Comparison of ENCODE assay signal across 2 cellular contexts in the genomic region with DNA sequence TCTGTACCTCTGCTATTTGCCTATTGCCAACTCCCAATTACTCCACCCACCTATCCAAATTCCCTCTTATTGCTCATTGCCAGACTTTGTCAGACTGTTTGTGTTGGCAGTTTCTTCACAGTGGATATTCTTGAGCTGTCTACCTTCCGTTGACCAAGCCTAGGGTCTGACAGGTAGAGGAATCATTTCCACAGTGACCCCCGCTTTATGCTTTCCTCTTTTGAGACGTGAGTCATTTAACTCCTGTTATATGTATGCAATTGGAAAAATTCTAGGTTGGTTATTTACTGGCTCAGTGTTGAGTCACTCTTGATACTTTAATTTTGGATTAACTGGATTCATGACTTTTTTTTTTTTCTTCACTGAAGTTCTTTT.
A peak's percentile ranks its signal among the peaks of the same experiment; 100 is the strongest.
TF ChIP-seq lines count a peak whose summit lies in the region.

No MANE protein-coding gene starts in this region.

TF ChIP-seq in HCT116, 20 proteins besides CTCF, POLR2A, EP300 and RAD21 (continued from another document):
- TF ChIP-seq, protein P1, sequence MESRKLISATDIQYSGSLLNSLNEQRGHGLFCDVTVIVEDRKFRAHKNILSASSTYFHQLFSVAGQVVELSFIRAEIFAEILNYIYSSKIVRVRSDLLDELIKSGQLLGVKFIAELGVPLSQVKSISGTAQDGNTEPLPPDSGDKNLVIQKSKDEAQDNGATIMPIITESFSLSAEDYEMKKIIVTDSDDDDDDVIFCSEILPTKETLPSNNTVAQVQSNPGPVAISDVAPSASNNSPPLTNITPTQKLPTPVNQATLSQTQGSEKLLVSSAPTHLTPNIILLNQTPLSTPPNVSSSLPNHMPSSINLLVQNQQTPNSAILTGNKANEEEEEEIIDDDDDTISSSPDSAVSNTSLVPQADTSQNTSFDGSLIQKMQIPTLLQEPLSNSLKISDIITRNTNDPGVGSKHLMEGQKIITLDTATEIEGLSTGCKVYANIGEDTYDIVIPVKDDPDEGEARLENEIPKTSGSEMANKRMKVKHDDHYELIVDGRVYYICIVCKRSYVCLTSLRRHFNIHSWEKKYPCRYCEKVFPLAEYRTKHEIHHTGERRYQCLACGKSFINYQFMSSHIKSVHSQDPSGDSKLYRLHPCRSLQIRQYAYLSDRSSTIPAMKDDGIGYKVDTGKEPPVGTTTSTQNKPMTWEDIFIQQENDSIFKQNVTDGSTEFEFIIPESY (IDR thresholded peaks at IDR 0.05; ENCODE audit: extremely low read depth, insufficient replicate concordance, low read length) = peak; percentile 65
- TF ChIP-seq ELF1 (IDR thresholded peaks at IDR 0.05; ENCODE audit: borderline replicate concordance, low read depth) = no peak
- no peak for TF ChIP-seq ZFX (IDR thresholded peaks at IDR 0.05)
- peak; percentile 83 for TF ChIP-seq POLR2AphosphoS5 (IDR thresholded peaks at IDR 0.05; ENCODE audit: low read depth, low read length)
- peak; percentile 76 for TF ChIP-seq EGR1 (IDR thresholded peaks at IDR 0.05; ENCODE audit: low read depth)
- 0 out of 2 replicates have a peak, but pooled peaks have one; percentile 71 for TF ChIP-seq SRF (IDR thresholded peaks at IDR 0.05; ENCODE audit: low read depth)
- no peak for TF ChIP-seq ZNF274 (IDR thresholded peaks at IDR 0.05; ENCODE audit: low read depth, low read length)
- TF ChIP-seq JUND (IDR thresholded peaks at IDR 0.05) = peak; percentile 96
- TF ChIP-seq, protein P2, sequence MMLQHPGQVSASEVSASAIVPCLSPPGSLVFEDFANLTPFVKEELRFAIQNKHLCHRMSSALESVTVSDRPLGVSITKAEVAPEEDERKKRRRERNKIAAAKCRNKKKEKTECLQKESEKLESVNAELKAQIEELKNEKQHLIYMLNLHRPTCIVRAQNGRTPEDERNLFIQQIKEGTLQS (IDR thresholded peaks at IDR 0.05) = 0 out of 2 replicates have a peak, but pooled peaks have one; percentile 43
- peak; percentile 37; the same call in 1 of the 2 replicates for TF ChIP-seq SIN3A (IDR thresholded peaks at IDR 0.05; ENCODE audit: low read depth)
- TF ChIP-seq SP1 (IDR thresholded peaks at IDR 0.05; ENCODE audit: low read depth) = peak; percentile 98
- TF ChIP-seq FOSL1 (IDR thresholded peaks at IDR 0.05; ENCODE audit: low read depth) = peak; percentile 96
- peak; percentile 93 for TF ChIP-seq CEBPB (IDR thresholded peaks at IDR 0.05; ENCODE audit: low read depth)
- TF ChIP-seq TCF7L2 (IDR thresholded peaks at IDR 0.05; ENCODE audit: borderline replicate concordance, extremely low read depth, insufficient read depth, insufficient read length) = peak; percentile 63
- peak; percentile 9 for TF ChIP-seq YY1 (IDR thresholded peaks at IDR 0.05; ENCODE audit: extremely low read depth, insufficient replicate concordance, low read depth, low read length)
- TF ChIP-seq EZH2 (IDR thresholded peaks at IDR 0.05) = no peak
- TF ChIP-seq, protein P3, sequence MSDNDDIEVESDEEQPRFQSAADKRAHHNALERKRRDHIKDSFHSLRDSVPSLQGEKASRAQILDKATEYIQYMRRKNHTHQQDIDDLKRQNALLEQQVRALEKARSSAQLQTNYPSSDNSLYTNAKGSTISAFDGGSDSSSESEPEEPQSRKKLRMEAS (IDR thresholded peaks at IDR 0.05) = peak; percentile 67
- TF ChIP-seq, protein P4, sequence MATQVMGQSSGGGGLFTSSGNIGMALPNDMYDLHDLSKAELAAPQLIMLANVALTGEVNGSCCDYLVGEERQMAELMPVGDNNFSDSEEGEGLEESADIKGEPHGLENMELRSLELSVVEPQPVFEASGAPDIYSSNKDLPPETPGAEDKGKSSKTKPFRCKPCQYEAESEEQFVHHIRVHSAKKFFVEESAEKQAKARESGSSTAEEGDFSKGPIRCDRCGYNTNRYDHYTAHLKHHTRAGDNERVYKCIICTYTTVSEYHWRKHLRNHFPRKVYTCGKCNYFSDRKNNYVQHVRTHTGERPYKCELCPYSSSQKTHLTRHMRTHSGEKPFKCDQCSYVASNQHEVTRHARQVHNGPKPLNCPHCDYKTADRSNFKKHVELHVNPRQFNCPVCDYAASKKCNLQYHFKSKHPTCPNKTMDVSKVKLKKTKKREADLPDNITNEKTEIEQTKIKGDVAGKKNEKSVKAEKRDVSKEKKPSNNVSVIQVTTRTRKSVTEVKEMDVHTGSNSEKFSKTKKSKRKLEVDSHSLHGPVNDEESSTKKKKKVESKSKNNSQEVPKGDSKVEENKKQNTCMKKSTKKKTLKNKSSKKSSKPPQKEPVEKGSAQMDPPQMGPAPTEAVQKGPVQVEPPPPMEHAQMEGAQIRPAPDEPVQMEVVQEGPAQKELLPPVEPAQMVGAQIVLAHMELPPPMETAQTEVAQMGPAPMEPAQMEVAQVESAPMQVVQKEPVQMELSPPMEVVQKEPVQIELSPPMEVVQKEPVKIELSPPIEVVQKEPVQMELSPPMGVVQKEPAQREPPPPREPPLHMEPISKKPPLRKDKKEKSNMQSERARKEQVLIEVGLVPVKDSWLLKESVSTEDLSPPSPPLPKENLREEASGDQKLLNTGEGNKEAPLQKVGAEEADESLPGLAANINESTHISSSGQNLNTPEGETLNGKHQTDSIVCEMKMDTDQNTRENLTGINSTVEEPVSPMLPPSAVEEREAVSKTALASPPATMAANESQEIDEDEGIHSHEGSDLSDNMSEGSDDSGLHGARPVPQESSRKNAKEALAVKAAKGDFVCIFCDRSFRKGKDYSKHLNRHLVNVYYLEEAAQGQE (IDR thresholded peaks at IDR 0.05; ENCODE audit: low read depth) = no peak
- no peak for TF ChIP-seq EZH2phosphoT487 (IDR thresholded peaks at IDR 0.05; ENCODE audit: borderline replicate concordance)

TF ChIP-seq in SK-N-SH treated with all-trans-retinoic acid at 6 μM for 48 hours, 23 proteins besides CTCF, POLR2A, EP300 and RAD21 (continued from another document):
- TF ChIP-seq, protein P5, sequence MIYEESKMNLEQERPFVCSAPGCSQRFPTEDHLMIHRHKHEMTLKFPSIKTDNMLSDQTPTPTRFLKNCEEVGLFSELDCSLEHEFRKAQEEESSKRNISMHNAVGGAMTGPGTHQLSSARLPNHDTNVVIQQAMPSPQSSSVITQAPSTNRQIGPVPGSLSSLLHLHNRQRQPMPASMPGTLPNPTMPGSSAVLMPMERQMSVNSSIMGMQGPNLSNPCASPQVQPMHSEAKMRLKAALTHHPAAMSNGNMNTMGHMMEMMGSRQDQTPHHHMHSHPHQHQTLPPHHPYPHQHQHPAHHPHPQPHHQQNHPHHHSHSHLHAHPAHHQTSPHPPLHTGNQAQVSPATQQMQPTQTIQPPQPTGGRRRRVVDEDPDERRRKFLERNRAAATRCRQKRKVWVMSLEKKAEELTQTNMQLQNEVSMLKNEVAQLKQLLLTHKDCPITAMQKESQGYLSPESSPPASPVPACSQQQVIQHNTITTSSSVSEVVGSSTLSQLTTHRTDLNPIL (CRISPR knock-in tag; IDR thresholded peaks at IDR 0.05; ENCODE audit: low read depth) = no peak
- TF ChIP-seq ZNF70 (CRISPR knock-in tag; IDR thresholded peaks at IDR 0.05) (no peak), BACH2 (CRISPR knock-in tag; IDR thresholded peaks at IDR 0.05; ENCODE audit: borderline replicate concordance) (no peak), RARB (CRISPR knock-in tag; IDR thresholded peaks at IDR 0.05) (no peak), TCF4 (CRISPR knock-in tag; IDR thresholded peaks at IDR 0.05; ENCODE audit: borderline replicate concordance) (no peak), PPARA (CRISPR knock-in tag; IDR thresholded peaks at IDR 0.05; ENCODE audit: borderline replicate concordance) (no peak), ESRRG (CRISPR knock-in tag; IDR thresholded peaks at IDR 0.05) (no peak)
- TF ChIP-seq, protein P6, sequence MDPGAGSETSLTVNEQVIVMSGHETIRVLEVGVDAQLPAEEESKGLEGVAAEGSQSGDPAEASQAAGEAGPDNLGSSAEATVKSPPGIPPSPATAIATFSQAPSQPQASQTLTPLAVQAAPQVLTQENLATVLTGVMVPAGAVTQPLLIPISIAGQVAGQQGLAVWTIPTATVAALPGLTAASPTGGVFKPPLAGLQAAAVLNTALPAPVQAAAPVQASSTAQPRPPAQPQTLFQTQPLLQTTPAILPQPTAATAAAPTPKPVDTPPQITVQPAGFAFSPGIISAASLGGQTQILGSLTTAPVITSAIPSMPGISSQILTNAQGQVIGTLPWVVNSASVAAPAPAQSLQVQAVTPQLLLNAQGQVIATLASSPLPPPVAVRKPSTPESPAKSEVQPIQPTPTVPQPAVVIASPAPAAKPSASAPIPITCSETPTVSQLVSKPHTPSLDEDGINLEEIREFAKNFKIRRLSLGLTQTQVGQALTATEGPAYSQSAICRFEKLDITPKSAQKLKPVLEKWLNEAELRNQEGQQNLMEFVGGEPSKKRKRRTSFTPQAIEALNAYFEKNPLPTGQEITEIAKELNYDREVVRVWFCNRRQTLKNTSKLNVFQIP (CRISPR knock-in tag; IDR thresholded peaks at IDR 0.05; ENCODE audit: borderline replicate concordance, low read depth) = no peak
